ENCODE assay signal across 1 cellular context in genomic region chr16:648071-648785, GRCh38.
A peak's percentile ranks its signal among the peaks of the same experiment; 100 is the strongest.
TF ChIP-seq lines count a peak whose summit lies in the region.

No MANE protein-coding gene starts in this region.

TF ChIP-seq in HEK293, 187 proteins besides CTCF, POLR2A, EP300 and RAD21 (continued from another document and continues in another):
- TF ChIP-seq, protein P1, sequence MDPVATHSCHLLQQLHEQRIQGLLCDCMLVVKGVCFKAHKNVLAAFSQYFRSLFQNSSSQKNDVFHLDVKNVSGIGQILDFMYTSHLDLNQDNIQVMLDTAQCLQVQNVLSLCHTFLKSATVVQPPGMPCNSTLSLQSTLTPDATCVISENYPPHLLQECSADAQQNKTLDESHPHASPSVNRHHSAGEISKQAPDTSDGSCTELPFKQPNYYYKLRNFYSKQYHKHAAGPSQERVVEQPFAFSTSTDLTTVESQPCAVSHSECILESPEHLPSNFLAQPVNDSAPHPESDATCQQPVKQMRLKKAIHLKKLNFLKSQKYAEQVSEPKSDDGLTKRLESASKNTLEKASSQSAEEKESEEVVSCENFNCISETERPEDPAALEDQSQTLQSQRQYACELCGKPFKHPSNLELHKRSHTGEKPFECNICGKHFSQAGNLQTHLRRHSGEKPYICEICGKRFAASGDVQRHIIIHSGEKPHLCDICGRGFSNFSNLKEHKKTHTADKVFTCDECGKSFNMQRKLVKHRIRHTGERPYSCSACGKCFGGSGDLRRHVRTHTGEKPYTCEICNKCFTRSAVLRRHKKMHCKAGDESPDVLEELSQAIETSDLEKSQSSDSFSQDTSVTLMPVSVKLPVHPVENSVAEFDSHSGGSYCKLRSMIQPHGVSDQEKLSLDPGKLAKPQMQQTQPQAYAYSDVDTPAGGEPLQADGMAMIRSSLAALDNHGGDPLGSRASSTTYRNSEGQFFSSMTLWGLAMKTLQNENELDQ (tag by site-specific recombination; IDR thresholded peaks at IDR 0.05; ENCODE audit: low read depth), result no peak
- TF ChIP-seq ZNF311 (tag by site-specific recombination; IDR thresholded peaks at IDR 0.05; ENCODE audit: borderline replicate concordance) (no peak), ZNF670 (tag by site-specific recombination; IDR thresholded peaks at IDR 0.05; ENCODE audit: low read depth) (no peak), ZNF585B (tag by site-specific recombination; IDR thresholded peaks at IDR 0.05) (no peak), ZNF274 (IDR thresholded peaks at IDR 0.05; ENCODE audit: low read length) (no peak), ZNF274 (tag by site-specific recombination; IDR thresholded peaks at IDR 0.05; ENCODE audit: borderline replicate concordance) (no peak), AEBP2 (tag by site-specific recombination; IDR thresholded peaks at IDR 0.05; ENCODE audit: borderline replicate concordance) (no peak), ZNF768 (tag by site-specific recombination; IDR thresholded peaks at IDR 0.05) (no peak), ZSCAN18 (tag by site-specific recombination; IDR thresholded peaks at IDR 0.05) (no peak), ZNF76 (tag by site-specific recombination; IDR thresholded peaks at IDR 0.05; ENCODE audit: borderline replicate concordance, low read depth) (no peak), ZNF19 (tag by site-specific recombination; IDR thresholded peaks at IDR 0.05; ENCODE audit: low read depth) (no peak), ZNF555 (tag by site-specific recombination; conservative IDR thresholded peaks at IDR 0.05) (no peak), ZNF202 (tag by site-specific recombination; IDR thresholded peaks at IDR 0.05; ENCODE audit: borderline replicate concordance) (no peak), MEIS1 (CRISPR knock-in tag; IDR thresholded peaks at IDR 0.05; ENCODE audit: borderline replicate concordance) (no peak), SETDB1 (IDR thresholded peaks at IDR 0.05; ENCODE audit: insufficient read length, low read length) (no peak), ZNF549 (tag by site-specific recombination; IDR thresholded peaks at IDR 0.05) (no peak), ZNF707 (tag by site-specific recombination; IDR thresholded peaks at IDR 0.05) (no peak), ZBTB44 (tag by site-specific recombination; IDR thresholded peaks at IDR 0.05) (no peak), BCL11A (tag by site-specific recombination; IDR thresholded peaks at IDR 0.05; ENCODE audit: low read depth) (peak; percentile 36; the same call in 1 of the 2 replicates), ZNF175 (tag by site-specific recombination; IDR thresholded peaks at IDR 0.05) (no peak), ZNF37A (tag by site-specific recombination; IDR thresholded peaks at IDR 0.05) (no peak), ZNF391 (tag by site-specific recombination; IDR thresholded peaks at IDR 0.05; ENCODE audit: borderline replicate concordance, low read depth) (no peak), SALL2 (tag by site-specific recombination; IDR thresholded peaks at IDR 0.05; ENCODE audit: borderline replicate concordance) (no peak), ZNF10 (tag by site-specific recombination; IDR thresholded peaks at IDR 0.05) (no peak), ZNF184 (tag by site-specific recombination; IDR thresholded peaks at IDR 0.05) (no peak), ZNF596 (tag by site-specific recombination; IDR thresholded peaks at IDR 0.05) (no peak), ZNF548 (tag by site-specific recombination; IDR thresholded peaks at IDR 0.05) (no peak), ZNF501 (tag by site-specific recombination; IDR thresholded peaks at IDR 0.05) (peak; percentile 22; the same call in 1 of the 2 replicates), ZNF2 (tag by site-specific recombination; IDR thresholded peaks at IDR 0.05) (peak; percentile 84), ZNF155 (tag by site-specific recombination; IDR thresholded peaks at IDR 0.05) (no peak), HOXC10 (CRISPR knock-in tag; IDR thresholded peaks at IDR 0.05) (no peak), ZNF518A (tag by site-specific recombination; conservative IDR thresholded peaks at IDR 0.05; ENCODE audit: low read depth) (no peak)
- TF ChIP-seq, protein P2, sequence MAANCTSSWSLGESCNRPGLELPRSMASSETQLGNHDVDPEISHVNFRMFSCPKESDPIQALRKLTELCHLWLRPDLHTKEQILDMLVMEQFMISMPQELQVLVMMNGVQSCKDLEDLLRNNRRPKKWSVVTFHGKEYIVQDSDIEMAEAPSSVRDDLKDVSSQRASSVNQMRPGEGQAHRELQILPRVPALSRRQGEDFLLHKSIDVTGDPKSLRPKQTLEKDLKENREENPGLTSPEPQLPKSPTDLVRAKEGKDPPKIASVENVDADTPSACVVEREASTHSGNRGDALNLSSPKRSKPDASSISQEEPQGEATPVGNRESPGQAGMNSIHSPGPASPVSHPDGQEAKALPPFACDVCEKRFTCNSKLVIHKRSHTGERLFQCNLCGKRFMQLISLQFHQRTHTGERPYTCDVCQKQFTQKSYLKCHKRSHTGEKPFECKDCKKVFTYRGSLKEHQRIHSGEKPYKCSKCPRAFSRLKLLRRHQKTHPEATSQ (tag by site-specific recombination; IDR thresholded peaks at IDR 0.05), result 0 out of 2 replicates have a peak, but pooled peaks have one; percentile 35
- TF ChIP-seq, protein P3, sequence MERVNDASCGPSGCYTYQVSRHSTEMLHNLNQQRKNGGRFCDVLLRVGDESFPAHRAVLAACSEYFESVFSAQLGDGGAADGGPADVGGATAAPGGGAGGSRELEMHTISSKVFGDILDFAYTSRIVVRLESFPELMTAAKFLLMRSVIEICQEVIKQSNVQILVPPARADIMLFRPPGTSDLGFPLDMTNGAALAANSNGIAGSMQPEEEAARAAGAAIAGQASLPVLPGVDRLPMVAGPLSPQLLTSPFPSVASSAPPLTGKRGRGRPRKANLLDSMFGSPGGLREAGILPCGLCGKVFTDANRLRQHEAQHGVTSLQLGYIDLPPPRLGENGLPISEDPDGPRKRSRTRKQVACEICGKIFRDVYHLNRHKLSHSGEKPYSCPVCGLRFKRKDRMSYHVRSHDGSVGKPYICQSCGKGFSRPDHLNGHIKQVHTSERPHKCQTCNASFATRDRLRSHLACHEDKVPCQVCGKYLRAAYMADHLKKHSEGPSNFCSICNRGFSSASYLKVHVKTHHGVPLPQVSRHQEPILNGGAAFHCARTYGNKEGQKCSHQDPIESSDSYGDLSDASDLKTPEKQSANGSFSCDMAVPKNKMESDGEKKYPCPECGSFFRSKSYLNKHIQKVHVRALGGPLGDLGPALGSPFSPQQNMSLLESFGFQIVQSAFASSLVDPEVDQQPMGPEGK (tag by site-specific recombination; IDR thresholded peaks at IDR 0.05), result 0 out of 2 replicates have a peak, but pooled peaks have one; percentile 43
- TF ChIP-seq, protein P4, sequence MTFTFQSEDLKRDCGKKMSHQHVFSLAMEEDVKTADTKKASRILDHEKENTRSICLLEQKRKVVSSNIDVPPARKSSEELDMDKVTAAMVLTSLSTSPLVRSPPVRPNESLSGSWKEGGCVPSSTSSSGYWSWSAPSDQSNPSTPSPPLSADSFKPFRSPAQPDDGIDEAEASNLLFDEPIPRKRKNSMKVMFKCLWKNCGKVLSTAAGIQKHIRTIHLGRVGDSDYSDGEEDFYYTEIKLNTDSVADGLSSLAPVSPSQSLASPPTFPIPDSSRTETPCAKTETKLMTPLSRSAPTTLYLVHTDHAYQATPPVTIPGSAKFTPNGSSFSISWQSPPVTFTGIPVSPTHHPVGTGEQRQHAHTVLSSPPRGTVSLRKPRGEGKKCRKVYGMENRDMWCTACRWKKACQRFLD (tag by site-specific recombination; IDR thresholded peaks at IDR 0.05), result no peak
- TF ChIP-seq, protein P5, sequence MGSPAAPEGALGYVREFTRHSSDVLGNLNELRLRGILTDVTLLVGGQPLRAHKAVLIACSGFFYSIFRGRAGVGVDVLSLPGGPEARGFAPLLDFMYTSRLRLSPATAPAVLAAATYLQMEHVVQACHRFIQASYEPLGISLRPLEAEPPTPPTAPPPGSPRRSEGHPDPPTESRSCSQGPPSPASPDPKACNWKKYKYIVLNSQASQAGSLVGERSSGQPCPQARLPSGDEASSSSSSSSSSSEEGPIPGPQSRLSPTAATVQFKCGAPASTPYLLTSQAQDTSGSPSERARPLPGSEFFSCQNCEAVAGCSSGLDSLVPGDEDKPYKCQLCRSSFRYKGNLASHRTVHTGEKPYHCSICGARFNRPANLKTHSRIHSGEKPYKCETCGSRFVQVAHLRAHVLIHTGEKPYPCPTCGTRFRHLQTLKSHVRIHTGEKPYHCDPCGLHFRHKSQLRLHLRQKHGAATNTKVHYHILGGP (tag by site-specific recombination; IDR thresholded peaks at IDR 0.05), result no peak
- TF ChIP-seq, protein P6, sequence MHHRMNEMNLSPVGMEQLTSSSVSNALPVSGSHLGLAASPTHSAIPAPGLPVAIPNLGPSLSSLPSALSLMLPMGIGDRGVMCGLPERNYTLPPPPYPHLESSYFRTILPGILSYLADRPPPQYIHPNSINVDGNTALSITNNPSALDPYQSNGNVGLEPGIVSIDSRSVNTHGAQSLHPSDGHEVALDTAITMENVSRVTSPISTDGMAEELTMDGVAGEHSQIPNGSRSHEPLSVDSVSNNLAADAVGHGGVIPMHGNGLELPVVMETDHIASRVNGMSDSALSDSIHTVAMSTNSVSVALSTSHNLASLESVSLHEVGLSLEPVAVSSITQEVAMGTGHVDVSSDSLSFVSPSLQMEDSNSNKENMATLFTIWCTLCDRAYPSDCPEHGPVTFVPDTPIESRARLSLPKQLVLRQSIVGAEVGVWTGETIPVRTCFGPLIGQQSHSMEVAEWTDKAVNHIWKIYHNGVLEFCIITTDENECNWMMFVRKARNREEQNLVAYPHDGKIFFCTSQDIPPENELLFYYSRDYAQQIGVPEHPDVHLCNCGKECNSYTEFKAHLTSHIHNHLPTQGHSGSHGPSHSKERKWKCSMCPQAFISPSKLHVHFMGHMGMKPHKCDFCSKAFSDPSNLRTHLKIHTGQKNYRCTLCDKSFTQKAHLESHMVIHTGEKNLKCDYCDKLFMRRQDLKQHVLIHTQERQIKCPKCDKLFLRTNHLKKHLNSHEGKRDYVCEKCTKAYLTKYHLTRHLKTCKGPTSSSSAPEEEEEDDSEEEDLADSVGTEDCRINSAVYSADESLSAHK (tag by site-specific recombination; IDR thresholded peaks at IDR 0.05), result peak; percentile 84
